9 cellular contexts compared by ENCODE assay signal in genomic region chr9:133130721-133131244, GRCh38. TPM values are rescaled to one million over a fixed set of nuclear protein-coding genes. Genes with fewer than 3 reads are reported as not detected.
DNase-seq lines count a peak whose midpoint lies in the region; ATAC-seq, FAIRE-seq and TF ChIP-seq lines count a peak whose summit lies in the region.
"Had no signal": no experiment of that assay in that cellular context is flagged by ENCODE, and none has a peak within 500 bp of the region (broad histone marks: within the 10 kb centered on the region; RNA-seq: fewer than 3 reads in every experiment).

No MANE protein-coding gene starts in this region.

- H3K4me3 Mint-ChIP-seq in IgD-negative memory B cell: peak overlapping the region; percentile 60 to 91 (median 86)

- H3K14ac ChIP-seq in trophoblast cell (ENCODE audit: low read length): no peak overlapping the region

- H3K4me1 Mint-ChIP-seq in IgD-negative memory B cell: peaks cover 36 to 51% (median 45%) of the 10 kb centered on the region in 3 donors

- no peak overlapping the region for H2BK12ac ChIP-seq in trophoblast cell (ENCODE audit: low read length)

- no peaks in the 10 kb centered on the region for H3K27me3 Mint-ChIP-seq in IgD-negative memory B cell

- H3K27me3 ChIP-seq in trophoblast cell (ENCODE audit: insufficient read depth, low read length): no peaks in the 10 kb centered on the region

- DNase-seq in GM12891 (ENCODE audit: insufficient read length, low spot score) (peak; percentile 79), trophoblast cell (no peak), NCI-H446 treated with DMSO at 0.1 percent for 48 hours (lab: John Stamatoyannopoulos, UW) (no peak), kidney glomerular epithelial cell (lab: John Stamatoyannopoulos, UW) (no peak)
- DNase-seq in activated gamma-delta T cell treated with anti-CD3 and anti-CD28 coated beads, Interleukin-2, amount 50 U/mL, for 16 hours (ENCODE audit: low read depth): peak; percentile 50
- DNase-seq: NCI-H2171 treated with DMSO at 0.1 percent for 48 hours had no signal

- no peak overlapping the region for H4K8ac ChIP-seq in trophoblast cell (ENCODE audit: low read depth, low read length)

- peak overlapping the region; percentile 13 for H3K18ac ChIP-seq in trophoblast cell (ENCODE audit: low read length)

- no peak overlapping the region for H4K12ac ChIP-seq in trophoblast cell (ENCODE audit: low read depth, low read length)

- peaks cover 34 to 37% of the 10 kb centered on the region in 2 experiments for H3K4me1 ChIP-seq in trophoblast cell (ENCODE audit: control insufficient read depth in 1 of 2, insufficient read depth in 2 of 2, low read length in 2 of 2)

- WGBS in trophoblast cell (ENCODE audit: extremely low coverage, insufficient coverage, insufficient read length): no CpG with 5 or more reads among the region's 10 CpGs

- ATAC-seq in HG02763 (IDR thresholded peaks at IDR 0.05; ENCODE audit: unreplicated experiment): no peak
- ATAC-seq in HG02588 (IDR thresholded peaks at IDR 0.05; ENCODE audit: unreplicated experiment): no peak

- H3K36me3 Mint-ChIP-seq in IgD-negative memory B cell: peaks cover 1% of the 10 kb centered on the region

- H3K9ac ChIP-seq in trophoblast cell (ENCODE audit: low read length): no peak overlapping the region

- no peak overlapping the region for H2BK120ac ChIP-seq in trophoblast cell (ENCODE audit: insufficient read depth, low read length, poor library complexity)

- H3K36me3 ChIP-seq in trophoblast cell (ENCODE audit: control insufficient read depth in 1 of 2, insufficient read depth in 2 of 2, low read length in 2 of 2): peaks cover 5 to 10% of the 10 kb centered on the region in 2 experiments

- H2BK5ac ChIP-seq in trophoblast cell (ENCODE audit: low read depth, low read length, poor library complexity): no peak overlapping the region

- H3K79me2 ChIP-seq in trophoblast cell (ENCODE audit: control insufficient read depth, insufficient read depth, low read length, poor library complexity): peaks cover 6% of the 10 kb centered on the region

- H3K9me3 ChIP-seq in trophoblast cell (ENCODE audit: insufficient read depth, low read depth, low read length): peaks cover 2% of the 10 kb centered on the region

- no peak overlapping the region for H4K91ac ChIP-seq in trophoblast cell (ENCODE audit: low read depth, low read length)

- peak; percentile 77 for FAIRE-seq in GM12891 (lab: Jason Lieb, UNC)

- H3K27ac Mint-ChIP-seq in IgD-negative memory B cell: peak overlapping the region; percentile 92 to 100 (median 99)

- H2AFZ ChIP-seq in trophoblast cell (ENCODE audit: insufficient read depth, low read length, poor library complexity): no peak overlapping the region

- H3K4me2 ChIP-seq in trophoblast cell (ENCODE audit: low read length): no peak overlapping the region

- TF ChIP-seq POLR2A in GM12891 (IDR thresholded peaks at IDR 0.05; ENCODE audit: low read depth, low read length): no peak

- H3K9me3 Mint-ChIP-seq in IgD-negative memory B cell: no peaks in the 10 kb centered on the region

- H3K4ac ChIP-seq in trophoblast cell (ENCODE audit: low read depth, low read length): no peak overlapping the region

- H3K79me1 ChIP-seq in trophoblast cell (ENCODE audit: low read length): peaks cover 10% of the 10 kb centered on the region

- no peak overlapping the region for H3K23ac ChIP-seq in trophoblast cell (ENCODE audit: low read length)

- H3K4me3 ChIP-seq in trophoblast cell (ENCODE audit: low read depth, low read length): no peak overlapping the region

- no peak overlapping the region for H2AK5ac ChIP-seq in trophoblast cell (ENCODE audit: low read length)

- no peak overlapping the region for H3K27ac ChIP-seq in trophoblast cell (ENCODE audit: low read depth, low read length)

TF ChIP-seq in GM12891, 5 proteins besides CTCF, POLR2A, EP300 and RAD21:
- TF ChIP-seq POU2F2 (IDR thresholded peaks at IDR 0.05; ENCODE audit: low read depth, low read length): no peak
- TF ChIP-seq PAX5 (IDR thresholded peaks at IDR 0.05; ENCODE audit: insufficient read depth, low read length, severe bottlenecking): no peak
- no peak for TF ChIP-seq TAF1 (IDR thresholded peaks at IDR 0.05; ENCODE audit: low read depth, low read length)
- TF ChIP-seq SPI1 (IDR thresholded peaks at IDR 0.05; ENCODE audit: low read depth, low read length): peak; percentile 47; the same call in 1 of the 2 replicates
- TF ChIP-seq POLR2AphosphoS5 (IDR thresholded peaks at IDR 0.05; ENCODE audit: low read depth, low read length): 0 out of 2 replicates have a peak, but pooled peaks have one; percentile 26

RNA-seq across cellular contexts. Expression of gene RALGDS, which starts 9.7 kb away (rescaled TPM):
- 27.7 TPM for polyA plus RNA-seq in GM12891 (2012; ENCODE audit: low read depth, missing spikeins)
- 16.9 TPM for polyA plus RNA-seq in IgD-negative memory B cell
- polyA plus RNA-seq in trophoblast cell (2013): 39.2 and 39.5 TPM in 2 replicates

RNA-seq across cellular contexts. Expression of gene GBGT1, which starts 32.9 kb away (rescaled TPM):
- 1.2 TPM for polyA plus RNA-seq in GM12891 (2012; ENCODE audit: low read depth, missing spikeins)
- 1.7 TPM for polyA plus RNA-seq in IgD-negative memory B cell
- 10.3 and 11.1 TPM in 2 replicates for polyA plus RNA-seq in trophoblast cell (2013)

Comparison
In these comparisons a context has a peak if more than half of its experiments do, and no peak if none do; other contexts are left out.
1. DNase-seq: peak in GM12891 (single experiment) and activated gamma-delta T cell treated with anti-CD3 and anti-CD28 coated beads, Interleukin-2, amount 50 U/mL, for 16 hours (single experiment); none in trophoblast cell (0 of 2), NCI-H446 treated with DMSO at 0.1 percent for 48 hours (single experiment) and kidney glomerular epithelial cell (single experiment).